Comparison of ENCODE assay signal across 24 cellular contexts in the genomic region with DNA sequence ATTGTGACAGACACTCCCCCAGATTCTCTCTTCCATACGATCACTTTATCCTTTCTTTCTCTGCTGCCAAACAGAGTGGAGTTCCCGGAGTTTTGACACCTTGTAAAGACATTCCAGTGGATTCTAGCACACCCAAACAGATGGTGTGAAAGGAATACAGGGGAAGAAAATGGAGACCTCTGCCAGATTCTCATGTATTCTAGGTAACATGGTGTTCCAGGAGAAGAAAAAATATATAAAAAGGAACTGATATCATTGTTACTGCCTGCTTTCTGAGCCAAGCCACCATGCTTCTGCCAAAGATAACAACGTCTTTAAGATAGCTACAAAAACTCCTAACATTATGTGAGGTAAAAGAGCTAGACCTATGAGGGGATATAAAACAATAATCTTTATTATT.
DNase-seq lines count a peak whose midpoint lies in the region; ATAC-seq and TF ChIP-seq lines count a peak whose summit lies in the region.
"Had no signal": no experiment of that assay in that cellular context is flagged by ENCODE, and none has a peak within 500 bp of the region (broad histone marks: within the 10 kb centered on the region; RNA-seq: fewer than 3 reads in every experiment).

No MANE protein-coding gene starts in this region.

- ATAC-seq in left ventricle myocardium superior: peak; percentile 62
- no peak for ATAC-seq in HG03432 (IDR thresholded peaks at IDR 0.05; ENCODE audit: unreplicated experiment)
- ATAC-seq in GM21825 (IDR thresholded peaks at IDR 0.05; ENCODE audit: unreplicated experiment): no peak
- no peak for ATAC-seq in GM18858 (IDR thresholded peaks at IDR 0.05; ENCODE audit: unreplicated experiment)
- ATAC-seq: activated CD8-positive, alpha-beta T cell treated with anti-CD3 and anti-CD28 coated beads for 36 hours; Panc1; psoas muscle had no signal

- no peaks in the 10 kb centered on the region for H3K9me3 ChIP-seq in uterus
- H3K9me3 ChIP-seq: psoas muscle had no signal

- DNase-seq in G401 (ENCODE audit: low spot score): peak; percentile 63
- peak; percentile 50 for DNase-seq in astrocyte of the spinal cord (ENCODE audit: low read depth, low spot score)
- no peak for DNase-seq in left ventricle myocardium superior
- DNase-seq in pons (ENCODE audit: low spot score): peak; percentile 6
- DNase-seq in uterus: no peak
- DNase-seq: ACHN; activated B cell treated with CpG ODN at 0.5 μM for 24 hours; activated CD8-positive, alpha-beta T cell treated with anti-CD3 and anti-CD28 coated beads for 36 hours; activated naive CD4-positive, alpha-beta T cell treated with Interleukin-2 at 50 U/mL for 16 hours; amygdala; Calu3; EL; endodermal cell; hypothalamus; NCI-H1105; NCI-H2029 treated with DMSO at 0.1 percent for 48 hours; NCI-H446 treated with DMSO at 0.1 percent for 48 hours; psoas muscle; T-helper 9 cell had no signal

- intact Hi-C loops in left ventricle myocardium superior (cut with micrococcal nuclease): no loop called here
- intact Hi-C loops in uterus (cut with DNase I; ENCODE audit: low total_unique reads): no loop called here

- H3K4me3 ChIP-seq in astrocyte of the spinal cord (ENCODE audit: low read depth, low read length) (no peak overlapping the region), uterus (no peak overlapping the region)
- H3K4me3 ChIP-seq: BLaER1 treated with 17β-estradiol and CSF1 and Interleukin-3, amounts not matched to agents 10 nM and 100 nM; psoas muscle had no signal

- in situ Hi-C loops in G401 (cut with HindIII; ENCODE audit: low sequenced_read_pairs): no loop called here
- in situ Hi-C loops in astrocyte of the spinal cord (cut with HindIII; ENCODE audit: low sequenced_read_pairs): no loop called here

- peak overlapping the region in 1 of 2 donors; percentile 62 for H3K27ac ChIP-seq in uterus
- H3K27ac ChIP-seq: BLaER1 treated with 17β-estradiol and CSF1 and Interleukin-3, amounts not matched to agents 10 nM and 100 nM; psoas muscle had no signal

- no peaks in the 10 kb centered on the region for H3K27me3 ChIP-seq in uterus
- H3K27me3 ChIP-seq: BLaER1 treated with 17β-estradiol and CSF1 and Interleukin-3, amounts not matched to agents 10 nM and 100 nM had no signal

- no peaks in the 10 kb centered on the region for H3K4me1 ChIP-seq in uterus

- no peak for TF ChIP-seq POLR2A in uterus (IDR thresholded peaks at IDR 0.05)

- no peaks in the 10 kb centered on the region for H3K36me3 ChIP-seq in uterus
- H3K36me3 ChIP-seq: BLaER1 treated with 17β-estradiol and CSF1 and Interleukin-3, amounts not matched to agents 10 nM and 100 nM had no signal

- TF ChIP-seq CTCF in astrocyte of the spinal cord (IDR thresholded peaks at IDR 0.05; ENCODE audit: low read depth, low read length): no peak
- no peak for TF ChIP-seq CTCF in uterus (IDR thresholded peaks at IDR 0.05)

Comparison
In these comparisons a context has a peak if more than half of its experiments do, and no peak if none do; other contexts are left out.
1. DNase-seq: peak in G401 (single experiment), astrocyte of the spinal cord (single experiment) and pons (single experiment); none in left ventricle myocardium superior (single experiment) and uterus (0 of 2).